In the genomic region with DNA sequence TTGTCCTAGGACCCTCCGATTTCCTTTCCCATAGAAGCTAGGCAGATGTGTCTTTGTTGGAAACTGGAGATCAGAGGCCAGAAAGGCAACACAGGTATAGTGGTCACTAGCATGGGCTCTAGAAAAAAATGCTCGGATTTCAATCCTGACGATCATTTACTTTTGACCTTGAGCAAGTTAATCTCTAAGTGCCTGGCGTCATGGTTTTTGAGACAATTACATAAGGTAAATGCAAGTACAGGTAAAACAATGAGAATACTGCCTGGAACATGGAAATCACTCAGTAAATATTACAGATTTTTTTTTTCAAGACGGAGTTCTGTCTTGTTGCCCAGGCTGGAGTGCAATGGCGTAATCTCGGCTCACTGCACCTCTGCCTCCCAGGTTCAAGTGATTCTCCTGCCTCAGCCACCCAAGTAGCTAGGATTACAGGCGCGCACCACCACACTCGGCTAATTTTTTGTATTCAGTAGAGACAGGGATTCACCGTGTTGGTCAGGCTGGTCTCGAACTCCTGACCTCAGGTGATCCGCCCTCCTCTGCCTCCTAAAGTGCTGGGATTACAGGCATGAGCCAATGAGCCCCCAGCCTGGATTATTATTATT, we compare ENCODE assay signal across 11 cellular contexts. TPM values are rescaled to one million over a fixed set of nuclear protein-coding genes. Genes with fewer than 3 reads are reported as not detected.
A peak's percentile ranks its signal among the peaks of the same experiment; 100 is the strongest.
DNase-seq lines count a peak whose midpoint lies in the region; ATAC-seq, FAIRE-seq and TF ChIP-seq lines count a peak whose summit lies in the region.
"Had no signal": no experiment of that assay in that cellular context is flagged by ENCODE, and none has a peak within 500 bp of the region (broad histone marks: within the 10 kb centered on the region; RNA-seq: fewer than 3 reads in every experiment).

No MANE protein-coding gene starts in this region.

- H3K4me3 ChIP-seq in cardiac muscle cell (no peak overlapping the region), astrocyte (ENCODE audit: insufficient read depth, low read depth, low read length) (no peak overlapping the region), upper lobe of right lung (peak overlapping the region; percentile 86)

- H3K36me3 ChIP-seq in cardiac muscle cell, result no peaks in the 10 kb centered on the region
- H3K36me3 ChIP-seq in astrocyte (ENCODE audit: insufficient read depth, low read length), result no peaks in the 10 kb centered on the region
- no peaks in the 10 kb centered on the region for H3K36me3 ChIP-seq in upper lobe of right lung
- H3K36me3 ChIP-seq: esophagus squamous epithelium had no signal

- H4K20me1 ChIP-seq in astrocyte (ENCODE audit: insufficient read depth, low read length), result peaks cover 23% of the 10 kb centered on the region

- H3K27me3 ChIP-seq in cardiac muscle cell, result no peaks in the 10 kb centered on the region
- no peaks in the 10 kb centered on the region for H3K27me3 ChIP-seq in astrocyte (ENCODE audit: insufficient read depth, low read length)
- no peaks in the 10 kb centered on the region for H3K27me3 ChIP-seq in upper lobe of right lung

- H3K4me3 Mint-ChIP-seq in astrocyte (ENCODE audit: unreplicated experiment) (peak overlapping the region; percentile 82), naive B cell (peak overlapping the region; percentile 79 to 97 (median 90))

- H3K27ac ChIP-seq in cardiac muscle cell, result peak overlapping the region; percentile 98
- no peak overlapping the region for H3K27ac ChIP-seq in astrocyte (ENCODE audit: low read depth, low read length)
- peak overlapping the region; percentile 73 for H3K27ac ChIP-seq in upper lobe of right lung

- H3K4me1 ChIP-seq in cardiac muscle cell (ENCODE audit: low read depth), result peaks cover 39% of the 10 kb centered on the region
- peaks cover 6% of the 10 kb centered on the region for H3K4me1 ChIP-seq in astrocyte (ENCODE audit: insufficient read depth, low read length)
- peaks cover 5% of the 10 kb centered on the region for H3K4me1 ChIP-seq in upper lobe of right lung

- H3K4me2 ChIP-seq in astrocyte (ENCODE audit: low read length), result peak overlapping the region; percentile 83

- H3K27ac Mint-ChIP-seq in astrocyte (ENCODE audit: unreplicated experiment) (peak overlapping the region; percentile 94), naive B cell (peak overlapping the region; percentile 24 to 96 (median 88))

- no peaks in the 10 kb centered on the region for H3K9me3 ChIP-seq in cardiac muscle cell (ENCODE audit: low read depth)
- H3K9me3 ChIP-seq in astrocyte (ENCODE audit: insufficient read depth, low read depth, low read length), result no peaks in the 10 kb centered on the region
- no peaks in the 10 kb centered on the region for H3K9me3 ChIP-seq in upper lobe of right lung
- H3K9me3 ChIP-seq: esophagus squamous epithelium had no signal

- H3K9me3 Mint-ChIP-seq in astrocyte (ENCODE audit: unreplicated experiment) (no peaks in the 10 kb centered on the region), naive B cell (no peaks in the 10 kb centered on the region)

- intact Hi-C loops in Right ventricle myocardium inferior (cut with DNase I) (loop anchor here (5.0 to 10.0 kb wide), 2 partner anchors 91 to 96 kb away; no protein-coding TSS in a partner anchor), upper lobe of right lung (cut with DNase I) (no loop called here)

- DNase-seq in cardiac muscle cell (ENCODE audit: low read depth in 1 of 2, low spot score in 1 of 2), result no peak
- no peak for DNase-seq in Right ventricle myocardium inferior (ENCODE audit: missing footprints)
- no peak for DNase-seq in astrocyte (ENCODE audit: low read depth)
- no peak for DNase-seq in naive B cell
- DNase-seq in upper lobe of right lung, result no peak
- DNase-seq in D341Med (ENCODE audit: low spot score), result no peak
- DNase-seq in GDM1 (lab: John Stamatoyannopoulos, UW), result no peak
- no peak for DNase-seq in LoVo (ENCODE audit: low spot score)
- DNase-seq: esophagus squamous epithelium, NCI-H187 treated with DMSO at 0.1 percent for 48 hours had no signal

- FAIRE-seq in astrocyte (lab: Jason Lieb, UNC), result no peak
- FAIRE-seq: GM12878 had no signal

- H3K4me1 Mint-ChIP-seq in astrocyte (ENCODE audit: low read depth, unreplicated experiment) (peaks cover 21% of the 10 kb centered on the region), naive B cell (peaks cover 17 to 30% (median 30%) of the 10 kb centered on the region in 3 donors)

- no peak for TF ChIP-seq CTCF in cardiac muscle cell (IDR thresholded peaks at IDR 0.05; ENCODE audit: low read depth, low read length)
- no peak for TF ChIP-seq CTCF in astrocyte (IDR thresholded peaks at IDR 0.05; ENCODE audit: insufficient read depth, low read depth, low read length)
- no peak for TF ChIP-seq CTCF in upper lobe of right lung (IDR thresholded peaks at IDR 0.05)

- H3K27me3 Mint-ChIP-seq in astrocyte (ENCODE audit: low read depth, unreplicated experiment) (no peaks in the 10 kb centered on the region), naive B cell (no peaks in the 10 kb centered on the region)

- peak overlapping the region; percentile 92 for H3K9ac ChIP-seq in astrocyte (ENCODE audit: low read length)

- ATAC-seq in Right ventricle myocardium inferior (no peak), naive B cell (ENCODE audit: low read depth in 2 of 2) (no peak), upper lobe of right lung (no peak)

- H3K79me2 ChIP-seq in astrocyte (ENCODE audit: insufficient read depth, low read length), result peaks cover 34% of the 10 kb centered on the region

- H2AFZ ChIP-seq in astrocyte (ENCODE audit: low read depth, low read length), result no peak overlapping the region

- H3K36me3 Mint-ChIP-seq in astrocyte (ENCODE audit: low read depth, unreplicated experiment), result peaks cover 4% of the 10 kb centered on the region
- H3K36me3 Mint-ChIP-seq in naive B cell, result no peaks in the 10 kb centered on the region

RNA-seq across cellular contexts. Expression of gene DENND5A, which starts 1.1 kb away (rescaled TPM):
- 120 and 196 TPM in 2 replicates for total RNA-seq in cardiac muscle cell
- 99.5 and 156 TPM in 2 replicates for polyA plus RNA-seq in cardiac muscle cell
- total RNA-seq in Right ventricle myocardium inferior, result 105 TPM
- total RNA-seq in astrocyte, result 147 and 156 TPM in 2 replicates
- polyA plus RNA-seq in naive B cell (ENCODE audit: low read depth in 6 of 6), result 10 to 100 TPM; 12.1 to 22.9 (median 17.3) TPM
- 90.8 TPM for total RNA-seq in upper lobe of right lung

RNA-seq across cellular contexts. Expression of gene TMEM41B, which starts 48.2 kb away (rescaled TPM):
- 77.0 and 95.7 TPM in 2 replicates for total RNA-seq in cardiac muscle cell
- 62.2 and 63.3 TPM in 2 replicates for polyA plus RNA-seq in cardiac muscle cell
- 17.4 TPM for total RNA-seq in Right ventricle myocardium inferior
- 43.6 and 43.8 TPM in 2 replicates for total RNA-seq in astrocyte
- polyA plus RNA-seq in naive B cell (ENCODE audit: low read depth in 6 of 6), result 10 to 100 TPM in 1 of 6 donors, 1 to 10 TPM in 5; 5.2 to 10.4 (median 6.0) TPM
- 71.6 TPM for total RNA-seq in upper lobe of right lung
